In genomic region chr17:81512560-81512983, GRCh38 we compare ENCODE assay signal across 8 cellular contexts. TPM values are rescaled to one million over a fixed set of nuclear protein-coding genes. Genes with fewer than 3 reads are reported as not detected.
DNase-seq lines count a peak whose midpoint lies in the region; ATAC-seq and TF ChIP-seq lines count a peak whose summit lies in the region.

Gene ACTG1 (minus strand): TSS chr17:81512799. CDS start chr17:81512354, 445 bp downstream.

- ATAC-seq in GM19023 (IDR thresholded peaks at IDR 0.05; ENCODE audit: unreplicated experiment) (peak; percentile 35), HG03469 (IDR thresholded peaks at IDR 0.05; ENCODE audit: unreplicated experiment) (peak; percentile 28)

- H3K27ac ChIP-seq in AG04450 (ENCODE audit: low read depth, low read length): peak within 1 kb of the TSS; percentile 98
- peak within 1 kb of the TSS; percentile 71 to 98 for H3K27ac ChIP-seq in liver (ENCODE audit: low read depth in 1 of 2, low read length in 2 of 2)

- H3K27me3 ChIP-seq in AG04450 (ENCODE audit: control insufficient read depth, insufficient read depth, low read length) (no peaks in the 10 kb centered on the region), liver (ENCODE audit: control insufficient read depth in 4 of 4, insufficient read depth in 4 of 4, low read length in 3 of 4) (no peaks in the 10 kb centered on the region)

- TF ChIP-seq CTCF in AG04450 (IDR thresholded peaks at IDR 0.05; ENCODE audit: low read depth, low read length) (no peak), liver (IDR thresholded peaks at IDR 0.05; ENCODE audit: low read depth, low read length, missing input control) (no peak)

- under 1% methylated on average over 60 of the region's 60 CpGs for WGBS in liver

- POLR2A ChIA-PET in AG04450 (lab: Yijun Ruan, JAX): interaction anchor here (0.6 to 3.4 kb wide), 13 partner anchors 10 to 191 kb away, joined by 3 to 25 read pairs (median 4); partner anchors contain the start of genes ARL16, BAHCC1, HGS and MRPL12

- no peaks in the 10 kb centered on the region; the same call in 1 of the 2 replicates for H3K9me3 ChIP-seq in AG04450 (ENCODE audit: control insufficient read depth, insufficient read depth, low read length)
- no peaks in the 10 kb centered on the region for H3K9me3 ChIP-seq in liver (ENCODE audit: control insufficient read depth in 4 of 4, low read length in 3 of 4)

- peak; percentile 72 for DNase-seq in AG04450 (ENCODE audit: low read depth, low spot score)
- DNase-seq in NCI-H82 (lab: John Stamatoyannopoulos, UW): peak; percentile 95
- peak; percentile 88 to 90 for DNase-seq in activated CD4-positive, alpha-beta T cell treated with anti-CD3 and anti-CD28 coated beads, Interleukin-2, amount 50 U/mL, for 48 hours
- DNase-seq in dermis blood vessel endothelial cell: peak; percentile 93
- DNase-seq in stimulated activated CD4-positive, alpha-beta T cell treated with anti-CD3 and anti-CD28 coated beads, Interleukin-2, amount 100 ng/mL, for 48 hours: peak; percentile 85 to 93

- TF ChIP-seq RAD21 in liver (IDR thresholded peaks at IDR 0.05): no peak

- CTCF ChIA-PET in AG04450 (lab: Charles Lee): no interaction called here

- H3K4me1 ChIP-seq in liver (ENCODE audit: control insufficient read depth in 4 of 4, insufficient read depth in 4 of 4, low read length in 3 of 4): peaks cover 7 to 45% (median 20%) of the 10 kb centered on the region in 4 donors

- peak within 1 kb of the TSS; percentile 96 for H3K4me3 ChIP-seq in AG04450 (ENCODE audit: low read depth, low read length)
- peak within 1 kb of the TSS; percentile 87 to 97 (median 95) for H3K4me3 ChIP-seq in liver (ENCODE audit: low read depth in 1 of 3, low read length in 3 of 3)

- peak within 1 kb of the TSS; percentile 80 to 85 for H3K9ac ChIP-seq in liver (ENCODE audit: low read depth in 1 of 2, low read length in 2 of 2)

- H3K36me3 ChIP-seq in liver (ENCODE audit: control insufficient read depth in 4 of 4, insufficient read depth in 3 of 4, low read depth in 1 of 4, low read length in 3 of 4): peaks cover 3 to 22% (median 13%) of the 10 kb centered on the region in 4 donors

TF ChIP-seq in liver, 16 proteins besides CTCF, POLR2A, EP300 and RAD21:
- TF ChIP-seq TAF1 (conservative IDR thresholded peaks at IDR 0.05) (peak; percentile 67), FOXA1 (IDR thresholded peaks at IDR 0.05) (no peak), YY1 (IDR thresholded peaks at IDR 0.05) (no peak), HNF4G (IDR thresholded peaks at IDR 0.05) (no peak), HNF4A (conservative IDR thresholded peaks at IDR 0.05) (no peak), REST (IDR thresholded peaks at IDR 0.05) (no peak), SP1 (IDR thresholded peaks at IDR 0.05) (no peak), ZBTB33 (IDR thresholded peaks at IDR 0.05) (no peak), RXRA (IDR thresholded peaks at IDR 0.05) (no peak), EGR1 (IDR thresholded peaks at IDR 0.05; ENCODE audit: low read depth in 2 of 2) (peak in 1 of 2 donors; percentile 31), GABPA (IDR thresholded peaks at IDR 0.05 in 1 of 2, conservative IDR thresholded peaks at IDR 0.05 in 1 of 2) (no peak), MAX (IDR thresholded peaks at IDR 0.05) (no peak), ATF3 (IDR thresholded peaks at IDR 0.05) (no peak)

RNA-seq across cellular contexts. Expression of gene ACTG1, which starts in this region (rescaled TPM):
- 2,721 and 3,607 TPM in 2 replicates for polyA plus RNA-seq in AG04450 (2011; rRNA removed)
- 3,368 and 4,319 TPM in 2 replicates for polyA minus RNA-seq in AG04450 (2011; rRNA and poly(A)+ RNA removed)
- 6,291 and 7,288 TPM in 2 replicates for total RNA-seq in dermis blood vessel endothelial cell
- 1,000 to 10,000 TPM; 1,434 to 1,699 TPM for total RNA-seq in liver
- polyA plus RNA-seq in liver: 1,000 to 10,000 TPM in 1 of 2 donors, 100 to 1,000 TPM in 1; 347 to 1,129 TPM

Comparison
In these comparisons a context has a peak if more than half of its experiments do, and no peak if none do; other contexts are left out.
1. Peak in every context shown above with its lines: DNase-seq, ATAC-seq, H3K4me3 ChIP-seq and H3K27ac ChIP-seq.